8 cellular contexts compared by ENCODE assay signal in the genomic region with DNA sequence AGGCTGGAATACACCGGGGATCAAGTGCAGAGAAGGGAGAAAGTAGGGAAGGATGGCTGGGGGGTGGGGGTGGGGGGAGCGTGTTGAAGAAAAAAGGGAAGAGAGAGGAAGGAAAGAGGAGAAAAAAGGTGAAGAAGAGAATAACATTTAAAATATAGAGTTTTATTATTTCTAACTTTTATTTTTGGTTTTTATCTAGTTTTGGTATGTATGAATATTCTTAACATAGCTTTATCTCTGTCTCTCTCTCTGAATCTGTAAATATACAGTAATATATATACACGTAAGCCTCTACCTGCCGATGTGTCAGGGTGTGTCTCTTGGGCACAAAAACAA. TPM values are rescaled to one million over a fixed set of nuclear protein-coding genes. Genes with fewer than 3 reads are reported as not detected.
A peak's percentile ranks its signal among the peaks of the same experiment; 100 is the strongest.
DNase-seq lines count a peak whose midpoint lies in the region; ATAC-seq and TF ChIP-seq lines count a peak whose summit lies in the region.

No MANE protein-coding gene starts in this region.

- TF ChIP-seq CTCF in AG09309 (IDR thresholded peaks at IDR 0.05; ENCODE audit: control insufficient read depth, insufficient read depth, low read depth, low read length, missing control alignments): no peak
- TF ChIP-seq CTCF in LNCaP clone FGC (IDR thresholded peaks at IDR 0.05; ENCODE audit: control insufficient read depth, extremely low read depth, insufficient read depth): no peak
- TF ChIP-seq CTCF in choroid plexus epithelial cell (conservative IDR thresholded peaks at IDR 0.05; ENCODE audit: low read depth, low read length): no peak
- TF ChIP-seq CTCF in omental fat pad (IDR thresholded peaks at IDR 0.05): no peak

- DNase-seq in AG09309 (ENCODE audit: low read depth) (no peak), LNCaP clone FGC (ENCODE audit: low read depth) (no peak), choroid plexus epithelial cell (ENCODE audit: low read depth) (no peak), caudate nucleus (lab: John Stamatoyannopoulos, UW) (no peak), omental fat pad (ENCODE audit: low spot score) (no peak)
- DNase-seq in natural killer cell treated with Interleukin-12 subunit alpha and Interleukin-12 subunit beta and Interleukin-15 and Interleukin-18, amount 100 ng/mL, for 72 hours (ENCODE audit: low spot score): no peak

- peak overlapping the region; percentile 82 to 95 for H3K27ac Mint-ChIP-seq in natural killer cell treated with Interleukin-12 subunit alpha and Interleukin-12 subunit beta and Interleukin-15 and Interleukin-18, amount 100 ng/mL, for 72 hours

- no peak for ATAC-seq in natural killer cell treated with Interleukin-12 subunit alpha and Interleukin-12 subunit beta and Interleukin-15 and Interleukin-18, amount 100 ng/mL, for 72 hours
- ATAC-seq in GM21619 (IDR thresholded peaks at IDR 0.05; ENCODE audit: unreplicated experiment) (no peak), HG03108 (IDR thresholded peaks at IDR 0.05; ENCODE audit: unreplicated experiment) (no peak), omental fat pad (ENCODE audit: low FRiP score) (no peak)

- H3K27ac ChIP-seq in caudate nucleus (ENCODE audit: low read depth, low read length): no peak overlapping the region

- no peaks in the 10 kb centered on the region for H3K9me3 Mint-ChIP-seq in natural killer cell treated with Interleukin-12 subunit alpha and Interleukin-12 subunit beta and Interleukin-15 and Interleukin-18, amount 100 ng/mL, for 72 hours

- no peaks in the 10 kb centered on the region for H3K36me3 Mint-ChIP-seq in natural killer cell treated with Interleukin-12 subunit alpha and Interleukin-12 subunit beta and Interleukin-15 and Interleukin-18, amount 100 ng/mL, for 72 hours

- peak overlapping the region; percentile 92 for H3K4me3 Mint-ChIP-seq in natural killer cell treated with Interleukin-12 subunit alpha and Interleukin-12 subunit beta and Interleukin-15 and Interleukin-18, amount 100 ng/mL, for 72 hours

- H3K27me3 Mint-ChIP-seq in natural killer cell treated with Interleukin-12 subunit alpha and Interleukin-12 subunit beta and Interleukin-15 and Interleukin-18, amount 100 ng/mL, for 72 hours: peaks cover 0 to 8% of the 10 kb centered on the region in 2 donors

- peak overlapping the region; percentile 58 for H3K4me3 ChIP-seq in AG09309 (ENCODE audit: control insufficient read depth, low read depth, low read length)
- H3K4me3 ChIP-seq in LNCaP clone FGC (ENCODE audit: low read depth, low read length): peak overlapping the region; percentile 55
- peak overlapping the region; percentile 68 for H3K4me3 ChIP-seq in choroid plexus epithelial cell (ENCODE audit: low read depth, low read length)

- peaks cover 35 to 37% of the 10 kb centered on the region in 2 donors for H3K4me1 Mint-ChIP-seq in natural killer cell treated with Interleukin-12 subunit alpha and Interleukin-12 subunit beta and Interleukin-15 and Interleukin-18, amount 100 ng/mL, for 72 hours (ENCODE audit: low read depth in 2 of 2)

RNA-seq across cellular contexts. Expression of a gene that starts 30.0 kb away (rescaled TPM):
- total RNA-seq in natural killer cell treated with Interleukin-12 subunit alpha and Interleukin-12 subunit beta and Interleukin-15 and Interleukin-18, amount 100 ng/mL, for 72 hours: 100 to 1,000 TPM; 277 to 518 TPM
- total RNA-seq in omental fat pad: 100 to 1,000 TPM in 1 of 4 donors, 10 to 100 TPM in 3; 44.0 to 211 (median 76.3) TPM
